In the genomic region with DNA sequence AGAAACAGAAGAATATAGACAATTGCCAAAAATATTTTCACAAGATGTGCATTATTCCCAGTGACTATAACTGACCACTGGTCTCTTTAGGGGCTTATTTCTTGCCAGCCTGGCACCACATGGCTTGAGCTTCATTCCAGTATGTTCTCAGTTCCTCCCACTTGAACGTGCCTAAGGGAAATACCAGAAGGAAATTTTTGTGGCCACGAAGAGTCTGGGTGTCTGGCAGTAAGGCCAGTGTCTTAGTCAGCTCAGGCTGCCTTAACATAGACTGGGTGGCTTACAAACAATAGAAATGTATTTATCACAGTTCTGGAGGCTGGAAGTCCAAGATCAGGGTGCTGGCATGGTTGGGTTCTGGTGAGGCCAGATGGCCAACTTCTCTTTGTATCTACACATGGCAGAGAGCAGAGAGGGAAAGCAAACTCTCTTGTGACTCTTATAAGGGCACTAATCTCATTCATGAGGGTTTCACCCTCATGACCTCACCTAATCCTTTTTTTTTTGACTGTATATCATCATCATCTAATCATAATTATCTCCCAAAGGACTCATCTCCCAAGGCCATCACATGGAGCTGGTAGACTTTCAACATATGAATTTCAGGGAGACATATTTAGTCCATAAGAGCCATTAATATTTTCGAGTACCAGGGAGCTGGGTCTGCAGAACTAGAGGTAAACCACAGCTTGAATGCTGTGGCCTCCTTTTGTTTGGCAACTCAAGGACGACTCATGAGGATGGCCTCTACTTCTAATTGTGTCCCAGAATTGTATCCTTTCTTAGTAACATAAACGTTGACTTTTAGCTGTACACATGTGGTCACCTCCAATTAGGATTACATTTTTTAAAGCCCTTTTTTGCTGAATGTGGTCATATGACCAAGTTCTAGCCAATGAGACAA, we compare ENCODE assay signal across 20 cellular contexts. TPM values are rescaled to one million over a fixed set of nuclear protein-coding genes. Genes with fewer than 3 reads are reported as not detected.
A peak's percentile ranks its signal among the peaks of the same experiment; 100 is the strongest.
DNase-seq lines count a peak whose midpoint lies in the region; ATAC-seq, FAIRE-seq and TF ChIP-seq lines count a peak whose summit lies in the region.
"Had no signal": no experiment of that assay in that cellular context is flagged by ENCODE, and none has a peak within 500 bp of the region (broad histone marks: within the 10 kb centered on the region; RNA-seq: fewer than 3 reads in every experiment).

No MANE protein-coding gene starts in this region.

- DNase-seq in HepG2 (ENCODE audit: low spot score) (no peak), right lobe of liver (no peak), astrocyte of the spinal cord (ENCODE audit: low read depth, low spot score) (peak; percentile 72), iris pigment epithelial cell (ENCODE audit: low read depth) (peak; percentile 87), AG08396 (ENCODE audit: low spot score) (no peak), lower leg skin (ENCODE audit: low spot score in 2 of 2) (no peak), NCI-H510A treated with DMSO at 0.1 percent for 48 hours (lab: John Stamatoyannopoulos, UW) (no peak), NCI-H2196 treated with DMSO at 0.1 percent for 48 hours (lab: John Stamatoyannopoulos, UW; ENCODE audit: unreplicated experiment) (no peak)
- DNase-seq: activated CD4-positive, alpha-beta T cell treated with anti-CD3 and anti-CD28 coated beads for 48 hours; activated CD8-positive, alpha-beta memory T cell treated with anti-CD3 and anti-CD28 coated beads, Interleukin-2, amount 10 ng/mL, durations not matched to agents 7 days and 5 days; activated naive CD8-positive, alpha-beta T cell treated with anti-CD3 and anti-CD28 coated beads, Interleukin-2, amount 50 U/mL, for 24 hours; central memory CD4-positive, alpha-beta T cell; esophagus squamous epithelium; KBM-7; NCI-H1048; NCI-H2081 had no signal

- WGBS in HepG2 (ENCODE audit: low lambda C conversion rate) = 27% methylated on average over 5 of the region's 5 CpGs
- WGBS in right lobe of liver (ENCODE audit: insufficient coverage, low coverage, low lambda C conversion rate, missing lambda C conversion rate) = 71% methylated on average over 5 of the region's 5 CpGs
- WGBS in lower leg skin, 2 donors = 67 to 70% methylated on average over 5 of the region's 5 CpGs

- H3K36me3 ChIP-seq in HepG2 (replicated peaks in 1 of 2; ENCODE audit: control insufficient read depth in 1 of 2, insufficient read depth in 2 of 2, low read length in 2 of 2) (no peaks in the 10 kb centered on the region), right lobe of liver (no peaks in the 10 kb centered on the region)
- H3K36me3 ChIP-seq: BLaER1 treated with 17β-estradiol and CSF1 and Interleukin-3, amounts not matched to agents 10 nM and 100 nM; esophagus squamous epithelium; prostate gland had no signal

- H3K4me2 ChIP-seq in HepG2 (ENCODE audit: low read depth, low read length) = no peak overlapping the region
- H3K4me2 ChIP-seq: BLaER1 treated with 17β-estradiol and CSF1 and Interleukin-3, amounts not matched to agents 10 nM and 100 nM had no signal

- no peaks in the 10 kb centered on the region for H3K79me2 ChIP-seq in HepG2 (ENCODE audit: insufficient read depth, low read length)

- in situ Hi-C loops in HepG2 (cut with HindIII; ENCODE audit: extremely low pct_ligation_motif_present, low pct_unique_long_range_greater_than_20kb) = no loop called here
- in situ Hi-C loops in astrocyte of the spinal cord (cut with HindIII; ENCODE audit: low sequenced_read_pairs) = no loop called here

- ATAC-seq in HepG2 = no peak
- no peak for ATAC-seq in right lobe of liver
- ATAC-seq: activated CD8-positive, alpha-beta memory T cell treated with anti-CD3 and anti-CD28 coated beads, Interleukin-2, amount 10 ng/mL, durations not matched to agents 7 days and 5 days; activated naive CD8-positive, alpha-beta T cell treated with anti-CD3 and anti-CD28 coated beads, Interleukin-2, amount 50 U/mL, for 24 hours had no signal

- H3K4me1 ChIP-seq in HepG2 (ENCODE audit: insufficient read depth, low read length) (peaks cover 62% of the 10 kb centered on the region), right lobe of liver (peaks cover 0 to 23% (median 11%) of the 10 kb centered on the region in 4 donors)
- H3K4me1 ChIP-seq: prostate gland had no signal

- TF ChIP-seq CTCF in HepG2 (CRISPR knock-in tag; IDR thresholded peaks at IDR 0.05) (no peak), right lobe of liver (IDR thresholded peaks at IDR 0.05) (no peak), astrocyte of the spinal cord (IDR thresholded peaks at IDR 0.05; ENCODE audit: low read depth, low read length) (no peak), lower leg skin (IDR thresholded peaks at IDR 0.05) (no peak)

- no peak for TF ChIP-seq POLR2A in HepG2 (IDR thresholded peaks at IDR 0.05; ENCODE audit: insufficient read depth in 1 of 2, low read depth in 2 of 2, low read length in 2 of 2)
- no peak for TF ChIP-seq POLR2A in right lobe of liver (IDR thresholded peaks at IDR 0.05)
- no peak for TF ChIP-seq POLR2A in lower leg skin (IDR thresholded peaks at IDR 0.05)

- H3K27ac ChIP-seq in HepG2 (ENCODE audit: extremely low read length, insufficient read depth, low read length) (no peak overlapping the region), right lobe of liver (no peak overlapping the region)
- H3K27ac ChIP-seq: BLaER1 treated with 17β-estradiol and CSF1 and Interleukin-3, amounts not matched to agents 10 nM and 100 nM; esophagus squamous epithelium; prostate gland had no signal

- TF ChIP-seq EP300 in HepG2 (IDR thresholded peaks at IDR 0.05; ENCODE audit: low read depth in 2 of 2, low read length in 2 of 2) = no peak
- no peak for TF ChIP-seq EP300 in HepG2 (CRISPR knock-in tag; IDR thresholded peaks at IDR 0.05; ENCODE audit: borderline replicate concordance)

- H2AFZ ChIP-seq in HepG2 (ENCODE audit: low read length) = no peak overlapping the region

- CTCF ChIA-PET in HepG2 (lab: Yijun Ruan, JAX; ENCODE audit: low intra/inter-chr PET ratio, low total read pairs) = no interaction called here

- H3K27me3 ChIP-seq in HepG2 (ENCODE audit: control insufficient read depth in 1 of 2, insufficient read depth in 2 of 2, low read length in 2 of 2) (no peaks in the 10 kb centered on the region), right lobe of liver (no peaks in the 10 kb centered on the region)

- TF ChIP-seq RAD21 in HepG2 (CRISPR knock-in tag; IDR thresholded peaks at IDR 0.05) = no peak

- intact Hi-C loops in HepG2 (cut with micrococcal nuclease; ENCODE audit: unreplicated experiment) = no loop called here
- intact Hi-C loops in right lobe of liver (cut with DNase I) = loop anchor here in 1 of 2 donors (10.0 kb wide), 1 partner anchor 141 kb away; no protein-coding TSS in a partner anchor
- intact Hi-C loops in lower leg skin (cut with DNase I; ENCODE audit: low total_unique reads) = no loop called here

- POLR2A ChIA-PET in HepG2 (lab: Yijun Ruan, JAX) = no interaction called here

- FAIRE-seq in HepG2 (lab: Jason Lieb, UNC) = no peak
- FAIRE-seq: A204.1, islet of Langerhans had no signal

- H4K20me1 ChIP-seq in HepG2 (ENCODE audit: insufficient read depth, low read length) = no peaks in the 10 kb centered on the region
- H4K20me1 ChIP-seq: BLaER1 treated with 17β-estradiol and CSF1 and Interleukin-3, amounts not matched to agents 10 nM and 100 nM had no signal

- no peak overlapping the region for H3K9ac ChIP-seq in HepG2 (ENCODE audit: insufficient read depth, low read depth, low read length)
- H3K9ac ChIP-seq: BLaER1 treated with 17β-estradiol and CSF1 and Interleukin-3, amounts not matched to agents 10 nM and 100 nM had no signal

- H3K4me3 ChIP-seq in HepG2 (replicated peaks in 1 of 3; ENCODE audit: insufficient read depth in 1 of 3, low read depth in 2 of 3, low read length in 3 of 3) = no peak overlapping the region
- no peak overlapping the region for H3K4me3 ChIP-seq in right lobe of liver
- no peak overlapping the region for H3K4me3 ChIP-seq in astrocyte of the spinal cord (ENCODE audit: low read depth, low read length)
- no peak overlapping the region for H3K4me3 ChIP-seq in lower leg skin (ENCODE audit: low read depth, poor library complexity, severe bottlenecking)
- H3K4me3 ChIP-seq: BLaER1 treated with 17β-estradiol and CSF1 and Interleukin-3, amounts not matched to agents 10 nM and 100 nM; esophagus squamous epithelium; prostate gland had no signal

- H3K9me3 ChIP-seq in HepG2 (ENCODE audit: low read length) = peaks cover 4% of the 10 kb centered on the region; the same call in 1 of the 2 replicates
- H3K9me3 ChIP-seq in right lobe of liver = no peaks in the 10 kb centered on the region
- H3K9me3 ChIP-seq: esophagus squamous epithelium, prostate gland had no signal

- BruUV-seq in HepG2 (replicated peaks; lab: Mats Ljungman, UMichigan) = no TSS peak

TF ChIP-seq in HepG2, 621 proteins besides CTCF, POLR2A, EP300 and RAD21:
- TF ChIP-seq ZNF841 (CRISPR knock-in tag; IDR thresholded peaks at IDR 0.05; ENCODE audit: borderline replicate concordance) (no peak), ZNF264 (CRISPR knock-in tag; IDR thresholded peaks at IDR 0.05) (peak; percentile 94), GTF2F1 (IDR thresholded peaks at IDR 0.05; ENCODE audit: low read length) (no peak)
TF ChIP-seq in HepG2: peak in this region for 1.

RNA-seq across cellular contexts. Expression of gene SMOC1, which starts 5.1 kb away (rescaled TPM):
- total RNA-seq in HepG2 (2016; rRNA removed; fragmentation: Illumina TruSeq; extraction: Trizol) = 7.3 and 17.8 TPM in 2 replicates
- total RNA-seq in HepG2 (2016; cell fraction: cytosol; rRNA removed; fragmentation: Illumina TruSeq; extraction: Trizol; ENCODE audit: low read depth) = 9.0 and 10.2 TPM in 2 replicates
- total RNA-seq in HepG2 (2016; cell fraction: insoluble cytoplasmic fraction; rRNA removed; fragmentation: Illumina TruSeq; extraction: Trizol) = 6.2 and 18.0 TPM in 2 replicates
- 6.9 and 8.3 TPM in 2 replicates for total RNA-seq in HepG2 (2016; cell fraction: membrane; rRNA removed; fragmentation: Illumina TruSeq; extraction: Trizol)
- 20.7 and 28.1 TPM in 2 replicates for total RNA-seq in HepG2 (2016; cell fraction: nucleus; rRNA removed; fragmentation: Illumina TruSeq; extraction: Trizol)
- 35.6 and 42.1 TPM in 2 replicates for polyA plus RNA-seq in HepG2 (2011; rRNA removed)
- 32.2 and 39.1 TPM in 2 replicates for polyA plus RNA-seq in HepG2 (2011; cell fraction: cytosol; rRNA removed)
- 47.2 and 50.5 TPM in 2 replicates for polyA plus RNA-seq in HepG2 (2011; cell fraction: nucleus; rRNA removed)
- polyA plus RNA-seq in HepG2 (2012) = 31.2 and 40.4 TPM in 2 replicates
- polyA plus RNA-seq in HepG2 (2016; cell fraction: cytosol; fragmentation: Illumina TruSeq; extraction: Trizol; ENCODE audit: low read depth) = 2.0 and 2.9 TPM in 2 replicates
- polyA plus RNA-seq in HepG2 (2016; cell fraction: insoluble cytoplasmic fraction; fragmentation: Illumina TruSeq; extraction: Trizol; ENCODE audit: low read depth) = 11.7 and 14.0 TPM in 2 replicates
- polyA plus RNA-seq in HepG2 (2016; cell fraction: membrane; fragmentation: Illumina TruSeq; extraction: Trizol; ENCODE audit: low read depth) = 3.9 TPM in 2 replicates
- polyA plus RNA-seq in HepG2 (2016; cell fraction: nucleus; fragmentation: Illumina TruSeq; extraction: Trizol; ENCODE audit: insufficient read depth, low read depth) = 47.9 and 54.1 TPM in 2 replicates
- polyA minus RNA-seq in HepG2 (2011; rRNA and poly(A)+ RNA removed; ENCODE audit: low replicate concordance) = 31.7 and 106 TPM in 2 replicates
- 26.9 and 29.0 TPM in 2 replicates for polyA minus RNA-seq in HepG2 (2011; cell fraction: cytosol; rRNA and poly(A)+ RNA removed)
- polyA minus RNA-seq in HepG2 (2011; cell fraction: nucleus; rRNA and poly(A)+ RNA removed) = 31.0 and 31.3 TPM in 2 replicates
- 10 to 100 TPM; 22.3 to 88.5 (median 45.4) TPM for total RNA-seq in right lobe of liver
- 1 to 10 TPM; 1.1 to 5.4 (median 1.9) TPM for total RNA-seq in lower leg skin
- total RNA-seq: activated CD8-positive, alpha-beta memory T cell treated with anti-CD3 and anti-CD28 coated beads, Interleukin-2, amount 10 ng/mL, durations not matched to agents 7 days and 5 days had no signal

Comparison
In these comparisons a context has a peak if more than half of its experiments do, and no peak if none do; other contexts are left out.
1. DNase-seq: peak in astrocyte of the spinal cord (single experiment) and iris pigment epithelial cell (single experiment); none in HepG2 (single experiment), right lobe of liver (0 of 3), AG08396 (single experiment), lower leg skin (0 of 2), NCI-H510A treated with DMSO at 0.1 percent for 48 hours (single experiment) and NCI-H2196 treated with DMSO at 0.1 percent for 48 hours (single experiment).